In genomic region chr12:116674643-116675183, GRCh38 we compare ENCODE assay signal across 17 cellular contexts.
A peak's percentile ranks its signal among the peaks of the same experiment; 100 is the strongest.
DNase-seq lines count a peak whose midpoint lies in the region; ATAC-seq, FAIRE-seq and TF ChIP-seq lines count a peak whose summit lies in the region.
"Had no signal": no experiment of that assay in that cellular context is flagged by ENCODE, and none has a peak within 500 bp of the region (broad histone marks: within the 10 kb centered on the region; RNA-seq: fewer than 3 reads in every experiment).

No MANE protein-coding gene starts in this region.

- TF ChIP-seq POLR2A in heart left ventricle (IDR thresholded peaks at IDR 0.05) (no peak), NB4 (IDR thresholded peaks at IDR 0.05; ENCODE audit: extremely low read depth, insufficient read length) (no peak), H1 (IDR thresholded peaks at IDR 0.05; ENCODE audit: control extremely low read depth in 1 of 2, low read depth in 2 of 2, low read length in 2 of 2) (no peak)

- no peak overlapping the region for H3K56ac ChIP-seq in H1 (replicated peaks; ENCODE audit: insufficient read length, low read depth, low read length)

- no peak overlapping the region for H3K23ac ChIP-seq in H1 (ENCODE audit: insufficient read length)

- DNase-seq in heart left ventricle (no peak), left ventricle myocardium superior (no peak), NB4 (ENCODE audit: low read depth) (peak; percentile 50), H1 (ENCODE audit: low read depth in 1 of 2, low spot score in 2 of 2) (no peak), ACHN (no peak)
- DNase-seq in activated CD8-positive, alpha-beta memory T cell treated with anti-CD3 and anti-CD28 coated beads for 24 hours = no peak
- DNase-seq: activated CD4-positive, alpha-beta T cell treated with anti-CD3 and anti-CD28 coated beads, Interleukin-2, amount 10 ng/mL, durations not matched to agents 7 days and 5 days; central memory CD4-positive, alpha-beta T cell; effector CD8-positive, alpha-beta T cell; hippocampal formation; mucosa of descending colon; NCI-H1092; NCI-H2107; stimulated activated CD4-positive, alpha-beta T cell treated with anti-CD3 and anti-CD28 coated beads, Interleukin-15, amount 100 ng/mL, for 24 hours; stomach had no signal

- no peaks in the 10 kb centered on the region for H3K79me1 ChIP-seq in H1 (ENCODE audit: low read depth, low read length)

- peak overlapping the region; percentile 64; the same call in 1 of the 2 replicates for H2BK12ac ChIP-seq in H1 (ENCODE audit: low read depth, low read length)

- no peak overlapping the region for H3K4ac ChIP-seq in H1 (replicated peaks; ENCODE audit: insufficient read length, low read depth, low read length)

- no peak overlapping the region for H2BK5ac ChIP-seq in H1 (ENCODE audit: low read depth, low read length)

- H3K9ac ChIP-seq in H1 (replicated peaks in 1 of 4; ENCODE audit: extremely low read depth in 1 of 4, low read depth in 3 of 4, low read length in 3 of 4) (no peak overlapping the region), subcutaneous abdominal adipose tissue (ENCODE audit: low read length in 5 of 5) (peak overlapping the region in 1 of 5 donors; percentile 51)

- no peak for FAIRE-seq in H1 (lab: Jason Lieb, UNC)

- peaks cover 0 to 46% (median 18%) of the 10 kb centered on the region in 12 donors for H3K4me1 ChIP-seq in heart left ventricle
- no peaks in the 10 kb centered on the region for H3K4me1 ChIP-seq in H1 (replicated peaks in 1 of 4; ENCODE audit: control insufficient read depth in 3 of 4, insufficient read depth in 4 of 4, low read length in 3 of 4)
- H3K4me1 ChIP-seq in subcutaneous abdominal adipose tissue (ENCODE audit: control insufficient read depth in 5 of 5, insufficient read depth in 5 of 5, low read length in 5 of 5) = peaks cover 2 to 44% (median 6%) of the 10 kb centered on the region in 5 donors

- H3K36me3 ChIP-seq in heart left ventricle = no peaks in the 10 kb centered on the region
- H3K36me3 ChIP-seq in H1 (ENCODE audit: control insufficient read depth in 2 of 4, insufficient read depth in 4 of 4, low read length in 3 of 4) = no peaks in the 10 kb centered on the region
- H3K36me3 ChIP-seq in subcutaneous abdominal adipose tissue (ENCODE audit: control insufficient read depth in 5 of 5, insufficient read depth in 5 of 5, low read length in 5 of 5) = no peaks in the 10 kb centered on the region
- H3K36me3 ChIP-seq: stomach had no signal

- no peak overlapping the region for H4K8ac ChIP-seq in H1 (ENCODE audit: extremely low read depth, insufficient read depth, low read length)

- peaks cover 0 to 10% (median 0%) of the 10 kb centered on the region in 12 donors for H3K9me3 ChIP-seq in heart left ventricle
- no peaks in the 10 kb centered on the region for H3K9me3 ChIP-seq in H1 (ENCODE audit: insufficient read depth in 2 of 2, low read depth in 1 of 2, low read length in 1 of 2)
- H3K9me3 ChIP-seq in subcutaneous abdominal adipose tissue (ENCODE audit: control insufficient read depth in 5 of 5, low read length in 5 of 5) = peaks cover 0 to 6% (median 0%) of the 10 kb centered on the region in 5 donors
- H3K9me3 ChIP-seq: mucosa of descending colon, stomach had no signal

- no peak overlapping the region for H2BK20ac ChIP-seq in H1 (ENCODE audit: low read length)

- H3K27me3 ChIP-seq in heart left ventricle = no peaks in the 10 kb centered on the region
- H3K27me3 ChIP-seq in H1 (replicated peaks in 1 of 4; ENCODE audit: control insufficient read depth in 3 of 4, extremely low read depth in 1 of 4, insufficient read depth in 3 of 4, low read length in 3 of 4) = no peaks in the 10 kb centered on the region
- no peaks in the 10 kb centered on the region for H3K27me3 ChIP-seq in subcutaneous abdominal adipose tissue (ENCODE audit: control insufficient read depth in 5 of 5, insufficient read depth in 4 of 5, low read length in 5 of 5)
- H3K27me3 ChIP-seq: stomach had no signal

- POLR2A ChIA-PET in H1 (lab: Charles Lee; ENCODE audit: partially characterized antibody) = no interaction called here

- no peaks in the 10 kb centered on the region for H4K20me1 ChIP-seq in H1 (replicated peaks in 1 of 2; ENCODE audit: control insufficient read depth in 1 of 2, insufficient read depth in 2 of 2, low read length in 2 of 2)

- no peak for TF ChIP-seq EP300 in H1 (IDR thresholded peaks at IDR 0.05; ENCODE audit: borderline replicate concordance in 1 of 2, low read depth in 2 of 2, low read length in 2 of 2)

- TF ChIP-seq CTCF in heart left ventricle (IDR thresholded peaks at IDR 0.05) (no peak), NB4 (IDR thresholded peaks at IDR 0.05; ENCODE audit: low read depth, low read length) (no peak), H1 (IDR thresholded peaks at IDR 0.05; ENCODE audit: control extremely low read depth in 1 of 3, insufficient read depth in 1 of 3, low read depth in 1 of 3, low read length in 3 of 3) (no peak)

- no peak overlapping the region for H3K4me3 ChIP-seq in heart left ventricle
- H3K4me3 ChIP-seq in NB4 (ENCODE audit: low read depth, low read length) = no peak overlapping the region
- H3K4me3 ChIP-seq in H1 (ENCODE audit: extremely low read depth in 1 of 4, insufficient read depth in 2 of 4, low read depth in 3 of 4, low read length in 4 of 4) = no peak overlapping the region
- peak overlapping the region in 1 of 5 donors; percentile 39 for H3K4me3 ChIP-seq in subcutaneous abdominal adipose tissue (ENCODE audit: low read depth in 1 of 5, low read length in 5 of 5)
- H3K4me3 ChIP-seq: mucosa of descending colon, stomach had no signal

- H2BK120ac ChIP-seq in H1 (replicated peaks; ENCODE audit: low read depth, low read length) = no peak overlapping the region

- H3K14ac ChIP-seq in H1 (ENCODE audit: insufficient read length) = no peak overlapping the region

- TF ChIP-seq RAD21 in H1 (IDR thresholded peaks at IDR 0.05 in 1 of 2, conservative IDR thresholded peaks at IDR 0.05 in 1 of 2; ENCODE audit: low read depth in 2 of 2, low read length in 2 of 2) = no peak

- in situ Hi-C loops in ACHN (cut with HindIII; ENCODE audit: low pct_ligation_motif_present, low pct_unique_long_range_greater_than_20kb, low sequenced_read_pairs) = no loop called here

- H3K27ac ChIP-seq in heart left ventricle (peak overlapping the region in 9 of 12 donors; percentile 17 to 70 (median 53)), H1 (ENCODE audit: low read depth, low read length) (no peak overlapping the region), subcutaneous abdominal adipose tissue (ENCODE audit: low read depth, low read length) (peak overlapping the region; percentile 3)

- peaks cover 1% of the 10 kb centered on the region; the same call in 1 of the 2 replicates for H3K23me2 ChIP-seq in H1 (ENCODE audit: low read depth, low read length)

- H2AK5ac ChIP-seq in H1 (ENCODE audit: low read depth, low read length) = no peak overlapping the region

- H3K18ac ChIP-seq in H1 (ENCODE audit: extremely low read depth, low read length) = no peak overlapping the region

- H4K5ac ChIP-seq in H1 (ENCODE audit: insufficient read length, low read depth, low read length) = no peak overlapping the region

- CTCF ChIA-PET in H1 (lab: Charles Lee; ENCODE audit: partially characterized antibody) = interaction anchor here (0.6 to 1.7 kb wide), 5 partner anchors 9 to 331 kb away, joined by 3 to 7 read pairs (median 3); no protein-coding TSS in a partner anchor

- H2AFZ ChIP-seq in H1 (ENCODE audit: low read length) = no peak overlapping the region

- intact Hi-C loops in heart left ventricle (cut with DNase I) = loop anchor here in 2 of 10 donors (5.0 kb wide), 2 partner anchors 72 to 397 kb away; partner anchors contain the start of gene MED13L (in 1 of the 2)
- intact Hi-C loops in left ventricle myocardium superior (cut with micrococcal nuclease) = no loop called here

- no peak overlapping the region for H3K4me2 ChIP-seq in H1 (ENCODE audit: insufficient read depth in 1 of 2, low read depth in 2 of 2, low read length in 2 of 2)

- H3K79me2 ChIP-seq in H1 (ENCODE audit: control insufficient read depth in 1 of 2, insufficient read depth in 2 of 2, low read length in 2 of 2) = no peaks in the 10 kb centered on the region

- H4K91ac ChIP-seq in H1 (replicated peaks; ENCODE audit: insufficient read length, low read length) = no peak overlapping the region

- WGBS in heart left ventricle, 4 donors = 88 to 94% (median 90%) methylated on average over 5 of the region's 5 CpGs
- WGBS in H1 (ENCODE audit: extremely low coverage in 1 of 2, insufficient coverage in 1 of 2, insufficient read length in 1 of 2, insufficient replicate concordance in 2 of 2, low coverage in 1 of 2, low lambda C conversion rate in 2 of 2, missing lambda C conversion rate in 1 of 2), 2 experiments = 87% methylated on average over 4 of the region's 5 CpGs; no CpG with 5 or more reads in 1 of the 2 experiments

- ATAC-seq in heart left ventricle = no peak
- no peak for ATAC-seq in left ventricle myocardium superior
- no peak for ATAC-seq in HG03159 (IDR thresholded peaks at IDR 0.05; ENCODE audit: unreplicated experiment)

- 0 out of 2 replicates have a peak overlapping the region, but pooled peaks have one; percentile 53 for H2BK15ac ChIP-seq in H1 (ENCODE audit: low read length)

TF ChIP-seq in H1, 55 proteins besides CTCF, POLR2A, EP300 and RAD21:
- TF ChIP-seq EZH2 (IDR thresholded peaks at IDR 0.05; ENCODE audit: low read depth, low read length, severe bottlenecking) (no peak), EGR1 (IDR thresholded peaks at IDR 0.05; ENCODE audit: borderline replicate concordance, low read depth, low read length) (no peak), BCL11A (IDR thresholded peaks at IDR 0.05; ENCODE audit: low read depth in 2 of 2, low read length in 2 of 2) (no peak), CBX8 (IDR thresholded peaks at IDR 0.05; ENCODE audit: borderline replicate concordance, low read depth, low read length) (no peak), PHF8 (conservative IDR thresholded peaks at IDR 0.05; ENCODE audit: low read depth, low read length) (no peak), SAP30 (IDR thresholded peaks at IDR 0.05; ENCODE audit: insufficient read depth, insufficient replicate concordance, low read length) (no peak), RFX5 (IDR thresholded peaks at IDR 0.05; ENCODE audit: borderline replicate concordance, low read depth, low read length) (no peak), SP2 (IDR thresholded peaks at IDR 0.05; ENCODE audit: low read length) (no peak)
